30 cellular contexts compared by ENCODE assay signal in genomic region chr9:86821011-86821845, GRCh38.
A peak's percentile ranks its signal among the peaks of the same experiment; 100 is the strongest.
DNase-seq lines count a peak whose midpoint lies in the region; FAIRE-seq and TF ChIP-seq lines count a peak whose summit lies in the region.
"Had no signal": no experiment of that assay in that cellular context is flagged by ENCODE, and none has a peak within 500 bp of the region (broad histone marks: within the 10 kb centered on the region; RNA-seq: fewer than 3 reads in every experiment).

No MANE protein-coding gene starts in this region.

- H3K9me3 ChIP-seq in astrocyte (ENCODE audit: insufficient read depth, low read depth, low read length): no peaks in the 10 kb centered on the region
- H3K9me3 ChIP-seq in CD8-positive, alpha-beta memory T cell (ENCODE audit: low read length): no peaks in the 10 kb centered on the region
- H3K9me3 ChIP-seq: neutrophil, testis had no signal

- FAIRE-seq in astrocyte (lab: Jason Lieb, UNC): no peak
- FAIRE-seq: urothelium cell line had no signal

- H3K4me3 Mint-ChIP-seq in astrocyte (ENCODE audit: unreplicated experiment): no peak overlapping the region
- no peak overlapping the region for H3K4me3 Mint-ChIP-seq in CD8-positive, alpha-beta memory T cell
- H3K4me3 Mint-ChIP-seq: activated CD4-positive, alpha-beta T cell treated with anti-CD3 and anti-CD28 coated beads for 36 hours; activated naive CD4-positive, alpha-beta T cell treated with anti-CD3 and anti-CD28 coated beads for 36 hours; activated T-cell treated with anti-CD3 and anti-CD28 coated beads, Interleukin-2, amount 50 U/mL, for 72 hours; stimulated activated naive B cell treated with anti-CD40 and anti-IgM and Interleukin-4, amounts not matched to agents 10 μg/mL and 1 μg/mL and 100 μg/mL, for 72 hours had no signal

- H4K20me1 ChIP-seq in astrocyte (ENCODE audit: insufficient read depth, low read length): no peaks in the 10 kb centered on the region
- H4K20me1 ChIP-seq: BLaER1 had no signal

- H2AFZ ChIP-seq in astrocyte (ENCODE audit: low read depth, low read length): no peak overlapping the region

- no peaks in the 10 kb centered on the region for H3K27me3 ChIP-seq in astrocyte (ENCODE audit: insufficient read depth, low read length)
- H3K27me3 ChIP-seq in CD8-positive, alpha-beta memory T cell (ENCODE audit: insufficient read depth, low read length, poor library complexity, severe bottlenecking): no peaks in the 10 kb centered on the region
- H3K27me3 ChIP-seq: BLaER1, neutrophil, testis had no signal

- no peak overlapping the region for H3K4me2 ChIP-seq in astrocyte (ENCODE audit: low read length)
- H3K4me2 ChIP-seq: BLaER1 had no signal

- POLR2A ChIA-PET in CD8-positive, alpha-beta memory T cell (lab: Charles Lee): no interaction called here

- TF ChIP-seq CTCF in astrocyte (IDR thresholded peaks at IDR 0.05; ENCODE audit: insufficient read depth, low read depth, low read length): no peak

- no peaks in the 10 kb centered on the region for H3K79me2 ChIP-seq in astrocyte (ENCODE audit: insufficient read depth, low read length)

- H3K4me1 Mint-ChIP-seq in astrocyte (ENCODE audit: low read depth, unreplicated experiment): no peaks in the 10 kb centered on the region
- H3K4me1 Mint-ChIP-seq in CD8-positive, alpha-beta memory T cell: no peaks in the 10 kb centered on the region
- H3K4me1 Mint-ChIP-seq: activated CD4-positive, alpha-beta T cell treated with anti-CD3 and anti-CD28 coated beads for 36 hours; stimulated activated naive B cell treated with anti-CD40 and anti-IgM and Interleukin-4, amounts not matched to agents 10 μg/mL and 1 μg/mL and 100 μg/mL, for 72 hours had no signal

- no peak overlapping the region for H3K27ac Mint-ChIP-seq in astrocyte (ENCODE audit: unreplicated experiment)
- H3K27ac Mint-ChIP-seq in CD8-positive, alpha-beta memory T cell: peak overlapping the region in 1 of 8 donors; percentile 32
- H3K27ac Mint-ChIP-seq: activated CD4-positive, alpha-beta T cell treated with anti-CD3 and anti-CD28 coated beads for 36 hours; activated naive CD4-positive, alpha-beta T cell treated with anti-CD3 and anti-CD28 coated beads for 36 hours; activated T-cell treated with anti-CD3 and anti-CD28 coated beads, Interleukin-2, amount 50 U/mL, for 72 hours; stimulated activated naive B cell treated with anti-CD40 and anti-IgM and Interleukin-4, amounts not matched to agents 10 μg/mL and 1 μg/mL and 100 μg/mL, for 72 hours had no signal

- no peak overlapping the region for H3K4me3 ChIP-seq in astrocyte (ENCODE audit: insufficient read depth, low read depth, low read length)
- no peak overlapping the region for H3K4me3 ChIP-seq in CD8-positive, alpha-beta memory T cell (ENCODE audit: low read length)
- H3K4me3 ChIP-seq: BLaER1, lung, SK-N-MC, testis had no signal

- H3K9me3 Mint-ChIP-seq in astrocyte (ENCODE audit: unreplicated experiment): peaks cover 16% of the 10 kb centered on the region
- H3K9me3 Mint-ChIP-seq in CD8-positive, alpha-beta memory T cell: peaks cover 0 to 3% (median 0%) of the 10 kb centered on the region in 5 donors

- no peaks in the 10 kb centered on the region for H3K4me1 ChIP-seq in astrocyte (ENCODE audit: insufficient read depth, low read length)
- H3K4me1 ChIP-seq in CD8-positive, alpha-beta memory T cell (ENCODE audit: insufficient read depth, low read length): no peaks in the 10 kb centered on the region
- H3K4me1 ChIP-seq: BLaER1 had no signal

- CTCF ChIA-PET in CD8-positive, alpha-beta memory T cell (lab: Charles Lee): no interaction called here

- H3K27me3 Mint-ChIP-seq in astrocyte (ENCODE audit: low read depth, unreplicated experiment): peaks cover 3% of the 10 kb centered on the region
- peaks cover 6 to 25% of the 10 kb centered on the region in 2 donors for H3K27me3 Mint-ChIP-seq in CD8-positive, alpha-beta memory T cell
- H3K27me3 Mint-ChIP-seq: stimulated activated naive B cell treated with anti-CD40 and anti-IgM and Interleukin-4, amounts not matched to agents 10 μg/mL and 1 μg/mL and 100 μg/mL, for 72 hours had no signal

- H3K27ac ChIP-seq in astrocyte (ENCODE audit: low read depth, low read length): no peak overlapping the region
- no peak overlapping the region for H3K27ac ChIP-seq in CD8-positive, alpha-beta memory T cell (ENCODE audit: low read depth, low read length)
- H3K27ac ChIP-seq: BLaER1, epithelial cell of prostate, HL-60, neutrophil, SK-N-MC, testis had no signal

- peak; percentile 14 for DNase-seq in AG20443 (ENCODE audit: low spot score)
- peak; percentile 12 for DNase-seq in astrocyte (ENCODE audit: low read depth)
- peak; percentile 48 for DNase-seq in fibroblast of peridontal ligament (ENCODE audit: extremely low read depth)
- DNase-seq in non-pigmented ciliary epithelial cell (ENCODE audit: low read depth): peak; percentile 4
- DNase-seq in cerebellum (ENCODE audit: low spot score): no peak
- no peak for DNase-seq in CD8-positive, alpha-beta memory T cell
- no peak for DNase-seq in KG1 (lab: John Stamatoyannopoulos, UW)
- no peak for DNase-seq in Kasumi-1 (lab: John Stamatoyannopoulos, UW)
- DNase-seq: activated CD4-positive, alpha-beta T cell treated with anti-CD3 and anti-CD28 coated beads for 36 hours; activated naive CD4-positive, alpha-beta T cell treated with anti-CD3 and anti-CD28 coated beads for 36 hours; activated T-cell treated with anti-CD3 and anti-CD28 coated beads, Interleukin-2, amount 50 U/mL, for 72 hours; Calu3; central memory CD4-positive, alpha-beta T cell; DND-41; H7; islet precursor cell; NCI-H1092; NCI-H187; NCI-H2227 treated with DMSO at 0.1 percent for 48 hours; RPMI8226; stimulated activated naive B cell treated with anti-CD40 and anti-IgM and Interleukin-4, amounts not matched to agents 10 μg/mL and 1 μg/mL and 100 μg/mL, for 72 hours; T-helper 2 cell; testis had no signal

- H3K9ac ChIP-seq in astrocyte (ENCODE audit: low read length): no peak overlapping the region
- H3K9ac ChIP-seq: BLaER1 had no signal

- H3K36me3 ChIP-seq in astrocyte (ENCODE audit: insufficient read depth, low read length): no peaks in the 10 kb centered on the region
- H3K36me3 ChIP-seq in CD8-positive, alpha-beta memory T cell (ENCODE audit: insufficient read depth, low read length): no peaks in the 10 kb centered on the region
- H3K36me3 ChIP-seq: BLaER1, neutrophil had no signal

- peaks cover 2% of the 10 kb centered on the region for H3K36me3 Mint-ChIP-seq in astrocyte (ENCODE audit: low read depth, unreplicated experiment)
- no peaks in the 10 kb centered on the region for H3K36me3 Mint-ChIP-seq in CD8-positive, alpha-beta memory T cell
- H3K36me3 Mint-ChIP-seq: stimulated activated naive B cell treated with anti-CD40 and anti-IgM and Interleukin-4, amounts not matched to agents 10 μg/mL and 1 μg/mL and 100 μg/mL, for 72 hours had no signal

Comparison
In these comparisons a context has a peak if more than half of its experiments do, and no peak if none do; other contexts are left out.
1. DNase-seq: peak in AG20443 (single experiment), astrocyte (single experiment), fibroblast of peridontal ligament (single experiment) and non-pigmented ciliary epithelial cell (single experiment); none in cerebellum (single experiment), CD8-positive, alpha-beta memory T cell (0 of 5), KG1 (single experiment) and Kasumi-1 (0 of 2).